ENCODE assay signal across 1 cellular context in the genomic region with DNA sequence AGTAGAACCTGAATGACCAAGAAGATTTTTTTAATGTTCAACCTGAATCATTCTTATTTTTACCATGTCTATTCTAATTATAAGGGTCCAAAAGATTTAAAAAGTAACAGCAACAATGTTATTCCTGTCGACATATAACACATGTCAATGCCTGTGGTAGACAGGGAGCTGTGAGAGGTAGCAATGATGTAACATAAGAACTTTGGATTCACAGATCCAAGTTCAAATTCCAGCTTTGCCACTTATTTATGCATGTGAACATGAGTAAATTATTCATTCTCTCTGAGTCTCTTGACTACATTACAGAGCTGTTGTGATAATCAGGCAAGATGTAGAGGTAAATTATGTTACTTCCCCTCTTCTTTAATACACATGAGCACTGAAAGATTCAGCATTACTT.
TF ChIP-seq lines count a peak whose summit lies in the region.

No MANE protein-coding gene starts in this region.

TF ChIP-seq in HepG2, 621 proteins besides CTCF, POLR2A, EP300 and RAD21 (continued from another document):
- TF ChIP-seq, protein P1, sequence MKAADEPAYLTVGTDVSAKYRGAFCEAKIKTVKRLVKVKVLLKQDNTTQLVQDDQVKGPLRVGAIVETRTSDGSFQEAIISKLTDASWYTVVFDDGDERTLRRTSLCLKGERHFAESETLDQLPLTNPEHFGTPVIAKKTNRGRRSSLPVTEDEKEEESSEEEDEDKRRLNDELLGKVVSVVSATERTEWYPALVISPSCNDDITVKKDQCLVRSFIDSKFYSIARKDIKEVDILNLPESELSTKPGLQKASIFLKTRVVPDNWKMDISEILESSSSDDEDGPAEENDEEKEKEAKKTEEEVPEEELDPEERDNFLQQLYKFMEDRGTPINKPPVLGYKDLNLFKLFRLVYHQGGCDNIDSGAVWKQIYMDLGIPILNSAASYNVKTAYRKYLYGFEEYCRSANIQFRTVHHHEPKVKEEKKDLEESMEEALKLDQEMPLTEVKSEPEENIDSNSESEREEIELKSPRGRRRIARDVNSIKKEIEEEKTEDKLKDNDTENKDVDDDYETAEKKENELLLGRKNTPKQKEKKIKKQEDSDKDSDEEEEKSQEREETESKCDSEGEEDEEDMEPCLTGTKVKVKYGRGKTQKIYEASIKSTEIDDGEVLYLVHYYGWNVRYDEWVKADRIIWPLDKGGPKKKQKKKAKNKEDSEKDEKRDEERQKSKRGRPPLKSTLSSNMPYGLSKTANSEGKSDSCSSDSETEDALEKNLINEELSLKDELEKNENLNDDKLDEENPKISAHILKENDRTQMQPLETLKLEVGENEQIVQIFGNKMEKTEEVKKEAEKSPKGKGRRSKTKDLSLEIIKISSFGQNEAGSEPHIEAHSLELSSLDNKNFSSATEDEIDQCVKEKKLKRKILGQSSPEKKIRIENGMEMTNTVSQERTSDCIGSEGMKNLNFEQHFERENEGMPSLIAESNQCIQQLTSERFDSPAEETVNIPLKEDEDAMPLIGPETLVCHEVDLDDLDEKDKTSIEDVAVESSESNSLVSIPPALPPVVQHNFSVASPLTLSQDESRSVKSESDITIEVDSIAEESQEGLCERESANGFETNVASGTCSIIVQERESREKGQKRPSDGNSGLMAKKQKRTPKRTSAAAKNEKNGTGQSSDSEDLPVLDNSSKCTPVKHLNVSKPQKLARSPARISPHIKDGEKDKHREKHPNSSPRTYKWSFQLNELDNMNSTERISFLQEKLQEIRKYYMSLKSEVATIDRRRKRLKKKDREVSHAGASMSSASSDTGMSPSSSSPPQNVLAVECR (CRISPR knock-in tag; IDR thresholded peaks at IDR 0.05; ENCODE audit: borderline replicate concordance): no peak
- TF ChIP-seq ZFP37 (CRISPR knock-in tag; IDR thresholded peaks at IDR 0.05; ENCODE audit: borderline replicate concordance) (no peak), ZNF777 (CRISPR knock-in tag; IDR thresholded peaks at IDR 0.05) (no peak), TEAD3 (CRISPR knock-in tag; optimal IDR thresholded peaks at IDR 0.05; ENCODE audit: borderline replicate concordance) (peak; percentile 32), ZNF883 (CRISPR knock-in tag; IDR thresholded peaks at IDR 0.05; ENCODE audit: not compliant biosample characterization) (no peak), ZC3H4 (CRISPR knock-in tag; IDR thresholded peaks at IDR 0.05; ENCODE audit: borderline replicate concordance) (no peak), SNRNP70 (IDR thresholded peaks at IDR 0.05; ENCODE audit: low read depth, low read length) (no peak), ZNF331 (CRISPR knock-in tag; IDR thresholded peaks at IDR 0.05) (no peak), RFXANK (CRISPR knock-in tag; IDR thresholded peaks at IDR 0.05) (no peak), HNF4A (CRISPR knock-in tag; IDR thresholded peaks at IDR 0.05) (peak; percentile 79), ZMYM3 (CRISPR knock-in tag; IDR thresholded peaks at IDR 0.05) (no peak), JDP2 (CRISPR knock-in tag; IDR thresholded peaks at IDR 0.05; ENCODE audit: borderline replicate concordance) (no peak), HOXA3 (CRISPR knock-in tag; IDR thresholded peaks at IDR 0.05) (no peak), CEBPG (CRISPR knock-in tag; IDR thresholded peaks at IDR 0.05) (peak; percentile 28; the same call in 1 of the 2 replicates), ZNF335 (CRISPR knock-in tag; IDR thresholded peaks at IDR 0.05) (no peak), ZEB1 (IDR thresholded peaks at IDR 0.05; ENCODE audit: insufficient replicate concordance, low read depth) (no peak), NFYB (CRISPR knock-in tag; IDR thresholded peaks at IDR 0.05) (no peak), AHR (CRISPR knock-in tag; IDR thresholded peaks at IDR 0.05) (no peak), SOX13 (IDR thresholded peaks at IDR 0.05) (no peak), SOX13 (CRISPR knock-in tag; conservative IDR thresholded peaks at IDR 0.05 in 1 of 2, IDR thresholded peaks at IDR 0.05 in 1 of 2) (no peak), ZNF891 (CRISPR knock-in tag; IDR thresholded peaks at IDR 0.05) (no peak), CENPX (CRISPR knock-in tag; IDR thresholded peaks at IDR 0.05) (no peak), POLR2AphosphoS5 (IDR thresholded peaks at IDR 0.05; ENCODE audit: low read depth, low read length) (no peak), HNF4G (IDR thresholded peaks at IDR 0.05; ENCODE audit: borderline replicate concordance, low read depth, low read length) (peak; percentile 69), HNF4G (CRISPR knock-in tag; IDR thresholded peaks at IDR 0.05; ENCODE audit: borderline replicate concordance, low read depth) (no peak), SSRP1 (CRISPR knock-in tag; IDR thresholded peaks at IDR 0.05) (no peak), ATF7 (IDR thresholded peaks at IDR 0.05) (0 out of 2 replicates have a peak, but pooled peaks have one; percentile 13), ATF7 (CRISPR knock-in tag; IDR thresholded peaks at IDR 0.05) (no peak), HCFC1 (IDR thresholded peaks at IDR 0.05; ENCODE audit: low read depth, low read length) (no peak), SP4 (CRISPR knock-in tag; IDR thresholded peaks at IDR 0.05) (no peak), PAF1 (CRISPR knock-in tag; IDR thresholded peaks at IDR 0.05) (no peak), ARNTL (CRISPR knock-in tag; IDR thresholded peaks at IDR 0.05) (peak; percentile 44; the same call in 1 of the 2 replicates), NCOR1 (IDR thresholded peaks at IDR 0.05; ENCODE audit: borderline replicate concordance, low read length) (peak; percentile 93), CEBPB (IDR thresholded peaks at IDR 0.05; ENCODE audit: borderline replicate concordance, low read depth, low read length) (0 out of 2 replicates have a peak, but pooled peaks have one; percentile 17)
- TF ChIP-seq, protein P2, sequence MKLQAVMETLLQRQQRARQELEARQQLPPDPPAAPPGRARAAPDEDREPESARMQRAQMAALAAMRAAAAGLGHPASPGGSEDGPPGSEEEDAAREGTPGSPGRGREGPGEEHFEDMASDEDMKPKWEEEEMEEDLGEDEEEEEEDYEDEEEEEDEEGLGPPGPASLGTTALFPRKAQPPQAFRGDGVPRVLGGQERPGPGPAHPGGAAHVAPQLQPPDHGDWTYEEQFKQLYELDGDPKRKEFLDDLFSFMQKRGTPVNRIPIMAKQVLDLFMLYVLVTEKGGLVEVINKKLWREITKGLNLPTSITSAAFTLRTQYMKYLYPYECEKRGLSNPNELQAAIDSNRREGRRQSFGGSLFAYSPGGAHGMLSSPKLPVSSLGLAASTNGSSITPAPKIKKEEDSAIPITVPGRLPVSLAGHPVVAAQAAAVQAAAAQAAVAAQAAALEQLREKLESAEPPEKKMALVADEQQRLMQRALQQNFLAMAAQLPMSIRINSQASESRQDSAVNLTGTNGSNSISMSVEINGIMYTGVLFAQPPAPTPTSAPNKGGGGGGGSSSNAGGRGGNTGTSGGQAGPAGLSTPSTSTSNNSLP (IDR thresholded peaks at IDR 0.05; ENCODE audit: low read depth, low read length): 0 out of 2 replicates have a peak, but pooled peaks have one; percentile 32
- TF ChIP-seq, protein P3, sequence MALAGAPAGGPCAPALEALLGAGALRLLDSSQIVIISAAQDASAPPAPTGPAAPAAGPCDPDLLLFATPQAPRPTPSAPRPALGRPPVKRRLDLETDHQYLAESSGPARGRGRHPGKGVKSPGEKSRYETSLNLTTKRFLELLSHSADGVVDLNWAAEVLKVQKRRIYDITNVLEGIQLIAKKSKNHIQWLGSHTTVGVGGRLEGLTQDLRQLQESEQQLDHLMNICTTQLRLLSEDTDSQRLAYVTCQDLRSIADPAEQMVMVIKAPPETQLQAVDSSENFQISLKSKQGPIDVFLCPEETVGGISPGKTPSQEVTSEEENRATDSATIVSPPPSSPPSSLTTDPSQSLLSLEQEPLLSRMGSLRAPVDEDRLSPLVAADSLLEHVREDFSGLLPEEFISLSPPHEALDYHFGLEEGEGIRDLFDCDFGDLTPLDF (CRISPR knock-in tag; IDR thresholded peaks at IDR 0.05): no peak
- TF ChIP-seq, protein P4, sequence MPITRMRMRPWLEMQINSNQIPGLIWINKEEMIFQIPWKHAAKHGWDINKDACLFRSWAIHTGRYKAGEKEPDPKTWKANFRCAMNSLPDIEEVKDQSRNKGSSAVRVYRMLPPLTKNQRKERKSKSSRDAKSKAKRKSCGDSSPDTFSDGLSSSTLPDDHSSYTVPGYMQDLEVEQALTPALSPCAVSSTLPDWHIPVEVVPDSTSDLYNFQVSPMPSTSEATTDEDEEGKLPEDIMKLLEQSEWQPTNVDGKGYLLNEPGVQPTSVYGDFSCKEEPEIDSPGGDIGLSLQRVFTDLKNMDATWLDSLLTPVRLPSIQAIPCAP (CRISPR knock-in tag; IDR thresholded peaks at IDR 0.05; ENCODE audit: low read depth): no peak
- TF ChIP-seq, protein P5, sequence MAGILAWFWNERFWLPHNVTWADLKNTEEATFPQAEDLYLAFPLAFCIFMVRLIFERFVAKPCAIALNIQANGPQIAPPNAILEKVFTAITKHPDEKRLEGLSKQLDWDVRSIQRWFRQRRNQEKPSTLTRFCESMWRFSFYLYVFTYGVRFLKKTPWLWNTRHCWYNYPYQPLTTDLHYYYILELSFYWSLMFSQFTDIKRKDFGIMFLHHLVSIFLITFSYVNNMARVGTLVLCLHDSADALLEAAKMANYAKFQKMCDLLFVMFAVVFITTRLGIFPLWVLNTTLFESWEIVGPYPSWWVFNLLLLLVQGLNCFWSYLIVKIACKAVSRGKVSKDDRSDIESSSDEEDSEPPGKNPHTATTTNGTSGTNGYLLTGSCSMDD (CRISPR knock-in tag; IDR thresholded peaks at IDR 0.05): no peak
- TF ChIP-seq, protein P6, sequence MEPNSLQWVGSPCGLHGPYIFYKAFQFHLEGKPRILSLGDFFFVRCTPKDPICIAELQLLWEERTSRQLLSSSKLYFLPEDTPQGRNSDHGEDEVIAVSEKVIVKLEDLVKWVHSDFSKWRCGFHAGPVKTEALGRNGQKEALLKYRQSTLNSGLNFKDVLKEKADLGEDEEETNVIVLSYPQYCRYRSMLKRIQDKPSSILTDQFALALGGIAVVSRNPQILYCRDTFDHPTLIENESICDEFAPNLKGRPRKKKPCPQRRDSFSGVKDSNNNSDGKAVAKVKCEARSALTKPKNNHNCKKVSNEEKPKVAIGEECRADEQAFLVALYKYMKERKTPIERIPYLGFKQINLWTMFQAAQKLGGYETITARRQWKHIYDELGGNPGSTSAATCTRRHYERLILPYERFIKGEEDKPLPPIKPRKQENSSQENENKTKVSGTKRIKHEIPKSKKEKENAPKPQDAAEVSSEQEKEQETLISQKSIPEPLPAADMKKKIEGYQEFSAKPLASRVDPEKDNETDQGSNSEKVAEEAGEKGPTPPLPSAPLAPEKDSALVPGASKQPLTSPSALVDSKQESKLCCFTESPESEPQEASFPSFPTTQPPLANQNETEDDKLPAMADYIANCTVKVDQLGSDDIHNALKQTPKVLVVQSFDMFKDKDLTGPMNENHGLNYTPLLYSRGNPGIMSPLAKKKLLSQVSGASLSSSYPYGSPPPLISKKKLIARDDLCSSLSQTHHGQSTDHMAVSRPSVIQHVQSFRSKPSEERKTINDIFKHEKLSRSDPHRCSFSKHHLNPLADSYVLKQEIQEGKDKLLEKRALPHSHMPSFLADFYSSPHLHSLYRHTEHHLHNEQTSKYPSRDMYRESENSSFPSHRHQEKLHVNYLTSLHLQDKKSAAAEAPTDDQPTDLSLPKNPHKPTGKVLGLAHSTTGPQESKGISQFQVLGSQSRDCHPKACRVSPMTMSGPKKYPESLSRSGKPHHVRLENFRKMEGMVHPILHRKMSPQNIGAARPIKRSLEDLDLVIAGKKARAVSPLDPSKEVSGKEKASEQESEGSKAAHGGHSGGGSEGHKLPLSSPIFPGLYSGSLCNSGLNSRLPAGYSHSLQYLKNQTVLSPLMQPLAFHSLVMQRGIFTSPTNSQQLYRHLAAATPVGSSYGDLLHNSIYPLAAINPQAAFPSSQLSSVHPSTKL (CRISPR knock-in tag; IDR thresholded peaks at IDR 0.05): peak; percentile 31; the same call in 1 of the 2 replicates
- TF ChIP-seq, protein P7, sequence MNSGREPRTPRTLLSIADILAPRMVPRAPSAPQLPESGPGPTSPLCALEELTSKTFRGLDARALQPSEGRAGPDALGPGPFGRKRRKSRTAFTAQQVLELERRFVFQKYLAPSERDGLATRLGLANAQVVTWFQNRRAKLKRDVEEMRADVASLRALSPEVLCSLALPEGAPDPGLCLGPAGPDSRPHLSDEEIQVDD (CRISPR knock-in tag; IDR thresholded peaks at IDR 0.05; ENCODE audit: borderline replicate concordance): no peak
- TF ChIP-seq, protein P8, sequence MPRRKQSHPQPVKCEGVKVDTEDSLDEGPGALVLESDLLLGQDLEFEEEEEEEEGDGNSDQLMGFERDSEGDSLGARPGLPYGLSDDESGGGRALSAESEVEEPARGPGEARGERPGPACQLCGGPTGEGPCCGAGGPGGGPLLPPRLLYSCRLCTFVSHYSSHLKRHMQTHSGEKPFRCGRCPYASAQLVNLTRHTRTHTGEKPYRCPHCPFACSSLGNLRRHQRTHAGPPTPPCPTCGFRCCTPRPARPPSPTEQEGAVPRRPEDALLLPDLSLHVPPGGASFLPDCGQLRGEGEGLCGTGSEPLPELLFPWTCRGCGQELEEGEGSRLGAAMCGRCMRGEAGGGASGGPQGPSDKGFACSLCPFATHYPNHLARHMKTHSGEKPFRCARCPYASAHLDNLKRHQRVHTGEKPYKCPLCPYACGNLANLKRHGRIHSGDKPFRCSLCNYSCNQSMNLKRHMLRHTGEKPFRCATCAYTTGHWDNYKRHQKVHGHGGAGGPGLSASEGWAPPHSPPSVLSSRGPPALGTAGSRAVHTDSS (CRISPR knock-in tag; conservative IDR thresholded peaks at IDR 0.05): no peak
- TF ChIP-seq, protein P9, sequence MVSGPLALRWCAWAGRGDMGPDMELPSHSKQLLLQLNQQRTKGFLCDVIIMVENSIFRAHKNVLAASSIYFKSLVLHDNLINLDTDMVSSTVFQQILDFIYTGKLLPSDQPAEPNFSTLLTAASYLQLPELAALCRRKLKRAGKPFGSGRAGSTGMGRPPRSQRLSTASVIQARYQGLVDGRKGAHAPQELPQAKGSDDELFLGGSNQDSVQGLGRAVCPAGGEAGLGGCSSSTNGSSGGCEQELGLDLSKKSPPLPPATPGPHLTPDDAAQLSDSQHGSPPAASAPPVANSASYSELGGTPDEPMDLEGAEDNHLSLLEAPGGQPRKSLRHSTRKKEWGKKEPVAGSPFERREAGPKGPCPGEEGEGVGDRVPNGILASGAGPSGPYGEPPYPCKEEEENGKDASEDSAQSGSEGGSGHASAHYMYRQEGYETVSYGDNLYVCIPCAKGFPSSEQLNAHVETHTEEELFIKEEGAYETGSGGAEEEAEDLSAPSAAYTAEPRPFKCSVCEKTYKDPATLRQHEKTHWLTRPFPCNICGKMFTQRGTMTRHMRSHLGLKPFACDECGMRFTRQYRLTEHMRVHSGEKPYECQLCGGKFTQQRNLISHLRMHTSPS (CRISPR knock-in tag; IDR thresholded peaks at IDR 0.05; ENCODE audit: low read depth): no peak
